20 cellular contexts compared by ENCODE assay signal in the genomic region with DNA sequence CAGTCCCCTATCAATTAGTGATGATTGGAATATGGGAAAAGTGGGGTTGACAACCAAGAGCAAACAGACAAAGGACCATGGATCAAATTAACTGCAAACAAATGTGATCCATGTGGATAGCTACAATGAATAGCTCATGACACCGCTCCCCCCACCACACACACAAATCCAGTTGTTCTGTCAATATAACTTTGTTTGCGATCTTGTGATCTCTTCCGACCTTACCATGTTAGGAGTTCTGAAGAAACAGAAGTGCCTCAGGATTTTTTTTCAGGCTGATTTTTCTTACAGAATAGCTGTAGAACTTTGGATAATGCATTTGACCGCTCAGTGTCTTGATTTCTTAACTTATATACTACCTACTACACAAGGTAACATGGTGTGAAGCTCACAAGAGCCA.
"Had no signal": no experiment of that assay in that cellular context is flagged by ENCODE, and none has a peak within 500 bp of the region (broad histone marks: within the 10 kb centered on the region; RNA-seq: fewer than 3 reads in every experiment).

No MANE protein-coding gene starts in this region.

- H3K4me3 Mint-ChIP-seq: activated CD4-positive, alpha-beta memory T cell treated with anti-CD3 and anti-CD28 coated beads for 36 hours; activated CD4-positive, alpha-beta T cell treated with anti-CD3 and anti-CD28 coated beads, Interleukin-2, amount 10 ng/mL, durations not matched to agents 7 days and 5 days; activated naive CD4-positive, alpha-beta T cell treated with anti-CD3 and anti-CD28 coated beads for 36 hours; activated naive CD8-positive, alpha-beta T cell; activated T-helper 17 cell treated with anti-CD3 and anti-CD28 coated beads, Interleukin-2, amount 50 U/mL, for 72 hours; T-helper 17 cell had no signal

- H3K27me3 Mint-ChIP-seq: activated CD4-positive, alpha-beta memory T cell treated with anti-CD3 and anti-CD28 coated beads for 36 hours; activated CD4-positive, alpha-beta T cell treated with anti-CD3 and anti-CD28 coated beads, Interleukin-2, amount 10 ng/mL, durations not matched to agents 7 days and 5 days; activated naive CD8-positive, alpha-beta T cell; activated T-helper 17 cell treated with anti-CD3 and anti-CD28 coated beads, Interleukin-2, amount 50 U/mL, for 72 hours; T-helper 17 cell had no signal

- DNase-seq: activated CD4-positive, alpha-beta memory T cell treated with anti-CD3 and anti-CD28 coated beads for 36 hours; activated CD4-positive, alpha-beta T cell treated with anti-CD3 and anti-CD28 coated beads, Interleukin-2, amount 10 ng/mL, durations not matched to agents 7 days and 5 days; activated CD4-positive, CD25-positive, alpha-beta regulatory T cell; activated CD8-positive, alpha-beta memory T cell treated with anti-CD3 and anti-CD28 coated beads for 24 hours; activated gamma-delta T cell; activated naive CD4-positive, alpha-beta T cell treated with anti-CD3 and anti-CD28 coated beads for 36 hours; activated T-cell treated with anti-CD3 and anti-CD28 coated beads for 4 hours; activated T-cell treated with anti-CD3 and anti-CD28 coated beads, Interleukin-2, amount 50 U/mL, for 48 hours; brain microvascular endothelial cell; cerebellar nuclear complex; NCI-H1048; NCI-H1694 treated with DMSO at 0.1 percent for 48 hours; NCI-H2081 treated with DMSO at 0.1 percent for 48 hours; NCI-H446 treated with DMSO at 0.1 percent for 48 hours; NCI-H526 treated with DMSO at 0.1 percent for 48 hours; SIG-M5; T-helper 17 cell; T-helper 9 cell had no signal

- H3K4me1 Mint-ChIP-seq: activated CD4-positive, alpha-beta T cell treated with anti-CD3 and anti-CD28 coated beads, Interleukin-2, amount 10 ng/mL, durations not matched to agents 7 days and 5 days; activated T-helper 17 cell treated with anti-CD3 and anti-CD28 coated beads, Interleukin-2, amount 50 U/mL, for 72 hours; T-helper 17 cell had no signal

- ATAC-seq: activated T-helper 17 cell treated with anti-CD3 and anti-CD28 coated beads, Interleukin-2, amount 50 U/mL, for 72 hours; T-helper 17 cell had no signal

- H3K9me3 Mint-ChIP-seq: activated CD4-positive, alpha-beta memory T cell treated with anti-CD3 and anti-CD28 coated beads for 36 hours; activated CD4-positive, alpha-beta T cell treated with anti-CD3 and anti-CD28 coated beads, Interleukin-2, amount 10 ng/mL, durations not matched to agents 7 days and 5 days; activated naive CD4-positive, alpha-beta T cell treated with anti-CD3 and anti-CD28 coated beads for 36 hours; activated T-helper 17 cell treated with anti-CD3 and anti-CD28 coated beads, Interleukin-2, amount 50 U/mL, for 72 hours had no signal

- H3K27ac Mint-ChIP-seq: activated CD4-positive, alpha-beta memory T cell treated with anti-CD3 and anti-CD28 coated beads for 36 hours; activated CD4-positive, alpha-beta T cell treated with anti-CD3 and anti-CD28 coated beads, Interleukin-2, amount 10 ng/mL, durations not matched to agents 7 days and 5 days; activated naive CD4-positive, alpha-beta T cell treated with anti-CD3 and anti-CD28 coated beads for 36 hours; activated naive CD8-positive, alpha-beta T cell; activated T-helper 17 cell treated with anti-CD3 and anti-CD28 coated beads, Interleukin-2, amount 50 U/mL, for 72 hours; T-helper 17 cell had no signal

- H3K36me3 Mint-ChIP-seq: activated CD4-positive, alpha-beta memory T cell treated with anti-CD3 and anti-CD28 coated beads for 36 hours; activated naive CD8-positive, alpha-beta T cell had no signal
